ENCODE assay signal across 8 cellular contexts in the genomic region with DNA sequence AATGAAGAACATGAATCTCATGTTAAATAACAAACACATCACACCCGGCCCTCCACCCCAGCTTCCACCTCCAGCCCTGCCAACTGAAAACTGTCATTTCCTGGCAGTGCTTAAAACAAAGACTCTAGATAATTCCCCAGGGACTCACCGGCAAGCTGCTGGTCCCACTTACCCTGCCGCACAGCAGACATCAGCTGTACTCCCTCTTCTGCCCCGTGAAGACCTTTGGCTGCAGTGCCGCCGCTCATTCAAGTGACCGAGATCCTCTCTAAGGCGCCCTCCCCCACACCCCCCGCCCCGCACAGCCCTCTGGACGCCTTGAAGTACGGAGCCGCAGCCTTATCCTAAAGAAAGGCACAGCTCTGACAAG. TPM values are rescaled to one million over a fixed set of nuclear protein-coding genes. Genes with fewer than 3 reads are reported as not detected.
DNase-seq lines count a peak whose midpoint lies in the region; ATAC-seq and FAIRE-seq lines count a peak whose summit lies in the region.

No MANE protein-coding gene starts in this region.

- H3K36me3 ChIP-seq in SJSA1: peaks cover 8% of the 10 kb centered on the region; the same call in 1 of the 2 replicates

- H3K4me1 ChIP-seq in SJSA1 (replicated peaks): peaks cover 45% of the 10 kb centered on the region

- no peaks in the 10 kb centered on the region for H3K9me3 Mint-ChIP-seq in stimulated activated naive CD8-positive, alpha-beta T cell treated with anti-CD3 and anti-CD28 coated beads, Interleukin-15, amount 100 ng/mL, for 72 hours

- DNase-seq in COLO829 (ENCODE audit: low spot score): peak; percentile 29
- no peak for DNase-seq in GM19239 (ENCODE audit: insufficient read length, low spot score)
- DNase-seq in SJSA1 (ENCODE audit: low read depth in 1 of 2, low spot score in 2 of 2): peak in 1 of 2 experiments; percentile 59
- DNase-seq in left lobe of liver (ENCODE audit: low spot score): peak; percentile 68
- DNase-seq in stimulated activated naive CD8-positive, alpha-beta T cell treated with anti-CD3 and anti-CD28 coated beads, Interleukin-15, amount 100 ng/mL, for 72 hours: no peak
- DNase-seq in activated CD4-positive, alpha-beta T cell treated with anti-CD3 and anti-CD28 coated beads, Interleukin-2, amount 50 U/mL, for 1 hour: no peak

- peak overlapping the region; percentile 81 to 93 for H3K4me3 Mint-ChIP-seq in stimulated activated naive CD8-positive, alpha-beta T cell treated with anti-CD3 and anti-CD28 coated beads, Interleukin-15, amount 100 ng/mL, for 72 hours

- peak overlapping the region; percentile 71; the same call in 1 of the 2 replicates for H3K27ac ChIP-seq in SJSA1
- peak overlapping the region; percentile 72 for H3K27ac ChIP-seq in cingulate gyrus (ENCODE audit: low read depth, low read length)

- H3K9me3 ChIP-seq in SJSA1 (replicated peaks): no peaks in the 10 kb centered on the region

- peaks cover 72% of the 10 kb centered on the region for H3K4me1 Mint-ChIP-seq in stimulated activated naive CD8-positive, alpha-beta T cell treated with anti-CD3 and anti-CD28 coated beads, Interleukin-15, amount 100 ng/mL, for 72 hours

- no peaks in the 10 kb centered on the region for H3K27me3 ChIP-seq in SJSA1 (replicated peaks)

- H3K27ac Mint-ChIP-seq in stimulated activated naive CD8-positive, alpha-beta T cell treated with anti-CD3 and anti-CD28 coated beads, Interleukin-15, amount 100 ng/mL, for 72 hours: peak overlapping the region; percentile 89 to 99

- ATAC-seq in HG03565 (IDR thresholded peaks at IDR 0.05; ENCODE audit: unreplicated experiment) (peak; percentile 33), left lobe of liver (peak; percentile 69)
- ATAC-seq in stimulated activated naive CD8-positive, alpha-beta T cell treated with anti-CD3 and anti-CD28 coated beads, Interleukin-15, amount 100 ng/mL, for 72 hours: peak; percentile 15

- no peaks in the 10 kb centered on the region for H3K27me3 Mint-ChIP-seq in stimulated activated naive CD8-positive, alpha-beta T cell treated with anti-CD3 and anti-CD28 coated beads, Interleukin-15, amount 100 ng/mL, for 72 hours

- FAIRE-seq in GM19239 (lab: Jason Lieb, UNC): peak; percentile 48

- H3K4me3 ChIP-seq in SJSA1: peak overlapping the region; percentile 51

RNA-seq across cellular contexts. Expression of gene GLRX, which starts 0.5 kb away (rescaled TPM):
- 18.1 and 60.3 TPM in 2 replicates for total RNA-seq in SJSA1 (2014; rRNA removed; shearing (Covaris generic))
- total RNA-seq in left lobe of liver: 41.3 TPM

Comparison
In these comparisons a context has a peak if more than half of its experiments do, and no peak if none do; other contexts are left out.
1. DNase-seq: peak in COLO829 (single experiment) and left lobe of liver (single experiment); none in GM19239 (single experiment), stimulated activated naive CD8-positive, alpha-beta T cell treated with anti-CD3 and anti-CD28 coated beads, Interleukin-15, amount 100 ng/mL, for 72 hours (0 of 2) and activated CD4-positive, alpha-beta T cell treated with anti-CD3 and anti-CD28 coated beads, Interleukin-2, amount 50 U/mL, for 1 hour (single experiment).
2. ATAC-seq: peak in every context shown above with its lines; median percentile 69 in left lobe of liver; 33 in HG03565; 15 in stimulated activated naive CD8-positive, alpha-beta T cell treated with anti-CD3 and anti-CD28 coated beads, Interleukin-15, amount 100 ng/mL, for 72 hours.